ENCODE assay signal across 1 cellular context in genomic region chr19:18264428-18264827, GRCh38.
A peak's percentile ranks its signal among the peaks of the same experiment; 100 is the strongest.
TF ChIP-seq lines count a peak whose summit lies in the region.

No MANE protein-coding gene starts in this region.

TF ChIP-seq in K562, 482 proteins besides CTCF, POLR2A, EP300 and RAD21:
- no peak for TF ChIP-seq ZNF318 (IDR thresholded peaks at IDR 0.05; ENCODE audit: borderline replicate concordance in 1 of 2, low read depth in 1 of 2)
- TF ChIP-seq ZNF431 (CRISPR knock-in tag; IDR thresholded peaks at IDR 0.05): no peak
- no peak for TF ChIP-seq KLF13 (tag; IDR thresholded peaks at IDR 0.05; ENCODE audit: borderline replicate concordance, low read depth)
- no peak for TF ChIP-seq SIN3A (IDR thresholded peaks at IDR 0.05; ENCODE audit: borderline replicate concordance in 2 of 2, control insufficient read depth in 1 of 2, low read depth in 2 of 2, low read length in 2 of 2)
- no peak for TF ChIP-seq FOXO4 (CRISPR knock-in tag; IDR thresholded peaks at IDR 0.05)
- TF ChIP-seq NFIC (IDR thresholded peaks at IDR 0.05): 0 out of 2 replicates have a peak, but pooled peaks have one; percentile 6
- 0 out of 2 replicates have a peak, but pooled peaks have one; percentile 7 for TF ChIP-seq POLR2G (IDR thresholded peaks at IDR 0.05; ENCODE audit: low read depth, low read length)
- TF ChIP-seq TFE3 (CRISPR knock-in tag; IDR thresholded peaks at IDR 0.05): no peak
- no peak for TF ChIP-seq BRF2 (IDR thresholded peaks at IDR 0.05; ENCODE audit: borderline replicate concordance, insufficient read depth, insufficient read length)
- no peak for TF ChIP-seq SMARCC2 (IDR thresholded peaks at IDR 0.05; ENCODE audit: low read depth)
- no peak for TF ChIP-seq TEAD1 (CRISPR knock-in tag; IDR thresholded peaks at IDR 0.05)
- TF ChIP-seq EGR1 (conservative IDR thresholded peaks at IDR 0.05): peak; percentile 28; the same call in 1 of the 2 replicates
- 0 out of 2 replicates have a peak, but pooled peaks have one; percentile 3 for TF ChIP-seq ZNF175 (CRISPR knock-in tag; IDR thresholded peaks at IDR 0.05; ENCODE audit: low read depth)
